In genomic region chr20:44326391-44327159, GRCh38 we compare ENCODE assay signal across 8 cellular contexts.
DNase-seq lines count a peak whose midpoint lies in the region; ATAC-seq and TF ChIP-seq lines count a peak whose summit lies in the region.

No MANE protein-coding gene starts in this region.

- H3K4me3 ChIP-seq in iPS-18a (ENCODE audit: low read length) = peak overlapping the region; percentile 21

- peak; percentile 71 for TF ChIP-seq EP300 in Ishikawa (IDR thresholded peaks at IDR 0.05; ENCODE audit: borderline replicate concordance)

- H3K4me1 ChIP-seq in iPS-18a (ENCODE audit: control insufficient read depth, low read depth, low read length) = peaks cover 8% of the 10 kb centered on the region

- peak overlapping the region; percentile 58 for H3K4me3 Mint-ChIP-seq in activated naive CD4-positive, alpha-beta T cell treated with anti-CD3 and anti-CD28 coated beads, Interleukin-2, amount 50 U/mL, for 24 hours
- H3K4me3 Mint-ChIP-seq in stimulated activated memory B cell treated with anti-CD40 and anti-IgM and Interleukin-4, amounts not matched to agents 10 μg/mL and 1 μg/mL and 100 μg/mL, for 72 hours = peak overlapping the region; percentile 55

- no peaks in the 10 kb centered on the region for H3K36me3 Mint-ChIP-seq in activated naive CD4-positive, alpha-beta T cell treated with anti-CD3 and anti-CD28 coated beads, Interleukin-2, amount 50 U/mL, for 24 hours
- H3K36me3 Mint-ChIP-seq in stimulated activated memory B cell treated with anti-CD40 and anti-IgM and Interleukin-4, amounts not matched to agents 10 μg/mL and 1 μg/mL and 100 μg/mL, for 72 hours = no peaks in the 10 kb centered on the region

- peaks cover 3% of the 10 kb centered on the region for H3K27me3 Mint-ChIP-seq in activated naive CD4-positive, alpha-beta T cell treated with anti-CD3 and anti-CD28 coated beads, Interleukin-2, amount 50 U/mL, for 24 hours
- peaks cover 49% of the 10 kb centered on the region for H3K27me3 Mint-ChIP-seq in stimulated activated memory B cell treated with anti-CD40 and anti-IgM and Interleukin-4, amounts not matched to agents 10 μg/mL and 1 μg/mL and 100 μg/mL, for 72 hours

- H3K9me3 Mint-ChIP-seq in activated naive CD4-positive, alpha-beta T cell treated with anti-CD3 and anti-CD28 coated beads, Interleukin-2, amount 50 U/mL, for 24 hours = no peaks in the 10 kb centered on the region
- no peaks in the 10 kb centered on the region for H3K9me3 Mint-ChIP-seq in stimulated activated memory B cell treated with anti-CD40 and anti-IgM and Interleukin-4, amounts not matched to agents 10 μg/mL and 1 μg/mL and 100 μg/mL, for 72 hours

- no peak overlapping the region for H3K27ac Mint-ChIP-seq in activated naive CD4-positive, alpha-beta T cell treated with anti-CD3 and anti-CD28 coated beads, Interleukin-2, amount 50 U/mL, for 24 hours
- no peak overlapping the region for H3K27ac Mint-ChIP-seq in stimulated activated memory B cell treated with anti-CD40 and anti-IgM and Interleukin-4, amounts not matched to agents 10 μg/mL and 1 μg/mL and 100 μg/mL, for 72 hours

- H3K27me3 ChIP-seq in iPS-18a (ENCODE audit: control insufficient read depth, insufficient read depth, low read length) = no peaks in the 10 kb centered on the region

- no peaks in the 10 kb centered on the region for H3K36me3 ChIP-seq in iPS-18a (ENCODE audit: control insufficient read depth, low read depth, low read length)

- no peak for TF ChIP-seq RAD21 in Ishikawa (IDR thresholded peaks at IDR 0.05; ENCODE audit: low read depth)

- no peaks in the 10 kb centered on the region for H3K9me3 ChIP-seq in iPS-18a (ENCODE audit: control insufficient read depth, low read depth, low read length)

- no peak overlapping the region for H3K27ac ChIP-seq in iPS-18a (ENCODE audit: low read length)

- no peak for DNase-seq in cerebellar nuclear complex (lab: John Stamatoyannopoulos, UW)
- DNase-seq in GF-D8 (lab: John Stamatoyannopoulos, UW) = no peak
- DNase-seq in stimulated activated naive CD4-positive, alpha-beta T cell treated with Interleukin-2 at 50 U/mL for 16 hours (lab: John Stamatoyannopoulos, UW) = no peak

- no peaks in the 10 kb centered on the region for H3K4me1 Mint-ChIP-seq in activated naive CD4-positive, alpha-beta T cell treated with anti-CD3 and anti-CD28 coated beads, Interleukin-2, amount 50 U/mL, for 24 hours
- peaks cover 6% of the 10 kb centered on the region for H3K4me1 Mint-ChIP-seq in stimulated activated memory B cell treated with anti-CD40 and anti-IgM and Interleukin-4, amounts not matched to agents 10 μg/mL and 1 μg/mL and 100 μg/mL, for 72 hours

- no peak overlapping the region for H3K9ac ChIP-seq in iPS-18a (ENCODE audit: low read length)

- ATAC-seq in stimulated activated memory B cell treated with anti-CD40 and anti-IgM and Interleukin-4, amounts not matched to agents 10 μg/mL and 1 μg/mL and 100 μg/mL, for 72 hours = peak; percentile 39
- ATAC-seq in HG03457 (IDR thresholded peaks at IDR 0.05; ENCODE audit: unreplicated experiment) = no peak

TF ChIP-seq in Ishikawa, 13 proteins besides CTCF, POLR2A, EP300 and RAD21:
- TF ChIP-seq TEAD4 (IDR thresholded peaks at IDR 0.05) (peak; percentile 63), USF1 (IDR thresholded peaks at IDR 0.05) (no peak), FOXM1 (IDR thresholded peaks at IDR 0.05; ENCODE audit: borderline replicate concordance, low read depth) (no peak), MAX (IDR thresholded peaks at IDR 0.05) (no peak), TCF12 (IDR thresholded peaks at IDR 0.05; ENCODE audit: low read depth) (peak; percentile 84), CREB1 (IDR thresholded peaks at IDR 0.05; ENCODE audit: low read depth) (no peak), YY1 (IDR thresholded peaks at IDR 0.05; ENCODE audit: low read depth) (no peak), ZBTB7A (IDR thresholded peaks at IDR 0.05; ENCODE audit: low read depth) (no peak), CEBPB (IDR thresholded peaks at IDR 0.05) (no peak), EGR1 (IDR thresholded peaks at IDR 0.05) (peak; percentile 41; the same call in 1 of the 2 replicates), TAF1 (IDR thresholded peaks at IDR 0.05; ENCODE audit: low read depth) (no peak), NFIC (IDR thresholded peaks at IDR 0.05) (no peak), REST (IDR thresholded peaks at IDR 0.05; ENCODE audit: low read depth) (no peak)
